In the genomic region with DNA sequence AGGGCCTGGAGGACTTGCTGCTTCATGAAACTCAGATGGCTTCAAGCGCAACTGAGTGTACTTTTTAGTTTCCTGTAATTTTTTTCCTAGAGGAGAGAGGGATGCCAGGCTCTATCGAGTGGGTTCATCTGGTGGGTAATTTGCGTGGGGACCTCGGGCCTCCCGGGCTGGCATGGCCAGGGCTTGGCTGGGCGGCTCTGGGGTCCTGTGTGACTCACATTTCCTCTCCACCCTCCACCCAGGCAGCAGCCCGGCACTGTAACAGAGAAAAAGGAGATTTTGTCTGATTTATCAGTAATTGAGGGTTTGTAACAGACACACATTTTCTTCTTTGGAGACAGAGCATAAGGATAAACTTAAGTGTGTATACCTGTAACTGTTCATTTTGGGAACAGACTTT, we compare ENCODE assay signal across 9 cellular contexts.
DNase-seq lines count a peak whose midpoint lies in the region; ATAC-seq, FAIRE-seq and TF ChIP-seq lines count a peak whose summit lies in the region.
"Had no signal": no experiment of that assay in that cellular context is flagged by ENCODE, and none has a peak within 500 bp of the region (broad histone marks: within the 10 kb centered on the region; RNA-seq: fewer than 3 reads in every experiment).

No MANE protein-coding gene starts in this region.

- H3K27ac ChIP-seq in GM23338 (ENCODE audit: low read depth) (0 out of 2 replicates have a peak overlapping the region, but pooled peaks have one; percentile 50), Peyer's patch (peak overlapping the region in 2 of 4 donors; percentile 63 to 87), GM23248 (no peak overlapping the region)
- H3K27ac ChIP-seq in naive thymus-derived CD4-positive, alpha-beta T cell (ENCODE audit: low read depth, low read length): peak overlapping the region; percentile 43

- DNase-seq in GM23338 (ENCODE audit: low spot score): no peak
- no peak for DNase-seq in T-cell
- no peak for DNase-seq in naive thymus-derived CD4-positive, alpha-beta T cell
- DNase-seq in Peyer's patch: no peak
- DNase-seq in GM23248: no peak
- DNase-seq in activated CD4-positive, CD25-positive, alpha-beta regulatory T cell (lab: John Stamatoyannopoulos, UW): no peak
- no peak for DNase-seq in H54 (ENCODE audit: insufficient read length, low spot score)
- DNase-seq: T1000 had no signal

- H3K4me1 ChIP-seq in GM23338 (ENCODE audit: insufficient read depth): peaks cover 7% of the 10 kb centered on the region
- no peaks in the 10 kb centered on the region for H3K4me1 ChIP-seq in naive thymus-derived CD4-positive, alpha-beta T cell (ENCODE audit: control insufficient read depth in 2 of 2, insufficient read depth in 2 of 2, low read length in 2 of 2)
- peaks cover 0 to 27% (median 17%) of the 10 kb centered on the region in 4 donors for H3K4me1 ChIP-seq in Peyer's patch
- H3K4me1 ChIP-seq in GM23248 (ENCODE audit: insufficient read depth): peaks cover 6% of the 10 kb centered on the region; the same call in 1 of the 2 replicates

- H3K9me2 ChIP-seq in GM23338 (ENCODE audit: insufficient read depth) (no peaks in the 10 kb centered on the region), GM23248 (ENCODE audit: insufficient read depth) (no peaks in the 10 kb centered on the region)

- no peak overlapping the region for H2AFZ ChIP-seq in GM23338
- no peak overlapping the region for H2AFZ ChIP-seq in GM23248

- H3K27me3 ChIP-seq in GM23338 (ENCODE audit: insufficient read depth): no peaks in the 10 kb centered on the region
- H3K27me3 ChIP-seq in naive thymus-derived CD4-positive, alpha-beta T cell (ENCODE audit: control insufficient read depth in 2 of 2, insufficient read depth in 2 of 2, low read length in 2 of 2): no peaks in the 10 kb centered on the region
- H3K27me3 ChIP-seq in Peyer's patch: no peaks in the 10 kb centered on the region
- H3K27me3 ChIP-seq in GM23248 (replicated peaks; ENCODE audit: insufficient read depth): no peaks in the 10 kb centered on the region

- CTCF ChIA-PET in T-cell (lab: Charles Lee): no interaction called here
- CTCF ChIA-PET in naive thymus-derived CD4-positive, alpha-beta T cell (lab: Charles Lee): interaction anchor here (0.6 kb wide), 1 partner anchor 47 kb away, joined by 3 read pairs; no protein-coding TSS in a partner anchor

- H3K9ac ChIP-seq in GM23248: no peak overlapping the region

- H3K4me3 Mint-ChIP-seq in GM23338 (no peak overlapping the region), T-cell (no peak overlapping the region)
- no peak overlapping the region for H3K4me3 Mint-ChIP-seq in naive thymus-derived CD4-positive, alpha-beta T cell

- POLR2A ChIA-PET in T-cell (lab: Charles Lee): no interaction called here
- POLR2A ChIA-PET in naive thymus-derived CD4-positive, alpha-beta T cell (lab: Charles Lee): no interaction called here

- no peaks in the 10 kb centered on the region for H3K9me3 ChIP-seq in naive thymus-derived CD4-positive, alpha-beta T cell (ENCODE audit: control insufficient read depth in 2 of 3, low read length in 3 of 3)
- H3K9me3 ChIP-seq in Peyer's patch: no peaks in the 10 kb centered on the region
- no peaks in the 10 kb centered on the region for H3K9me3 ChIP-seq in GM23248 (ENCODE audit: low read depth)

- in situ Hi-C loops in GM23248 (cut with MboI): no loop called here

- H3K4me1 Mint-ChIP-seq in GM23338: peaks cover 15% of the 10 kb centered on the region
- peaks cover 1 to 14% (median 7%) of the 10 kb centered on the region in 3 donors for H3K4me1 Mint-ChIP-seq in T-cell
- H3K4me1 Mint-ChIP-seq in naive thymus-derived CD4-positive, alpha-beta T cell: peaks cover 0 to 9% (median 5%) of the 10 kb centered on the region in 7 donors

- H3K27ac Mint-ChIP-seq in GM23338 (peak overlapping the region; percentile 24; the same call in 1 of the 2 replicates), T-cell (peak overlapping the region; percentile 56 to 74)
- peak overlapping the region in 8 of 9 donors; percentile 43 to 82 (median 69) for H3K27ac Mint-ChIP-seq in naive thymus-derived CD4-positive, alpha-beta T cell

- H3K36me3 ChIP-seq in GM23338 (ENCODE audit: insufficient read depth): no peaks in the 10 kb centered on the region; the same call in 1 of the 2 replicates
- H3K36me3 ChIP-seq in naive thymus-derived CD4-positive, alpha-beta T cell (ENCODE audit: control insufficient read depth in 2 of 3, insufficient read depth in 3 of 3, low read length in 3 of 3): peaks cover 0 to 93% (median 4%) of the 10 kb centered on the region in 3 experiments
- H3K36me3 ChIP-seq in Peyer's patch: peaks cover 0 to 4% (median 0%) of the 10 kb centered on the region in 3 donors
- no peaks in the 10 kb centered on the region for H3K36me3 ChIP-seq in GM23248 (ENCODE audit: low read depth)

- H4K20me1 ChIP-seq in GM23338 (replicated peaks; ENCODE audit: insufficient read depth): no peaks in the 10 kb centered on the region
- no peaks in the 10 kb centered on the region for H4K20me1 ChIP-seq in GM23248 (ENCODE audit: insufficient read depth)

- TF ChIP-seq CTCF in GM23338 (conservative IDR thresholded peaks at IDR 0.05; ENCODE audit: low read depth in 2 of 2) (no peak), Peyer's patch (IDR thresholded peaks at IDR 0.05) (no peak)

- intact Hi-C loops in naive thymus-derived CD4-positive, alpha-beta T cell (cut with micrococcal nuclease): no loop called here

- H3K4me2 ChIP-seq in GM23338 (0 out of 2 replicates have a peak overlapping the region, but pooled peaks have one; percentile 42), GM23248 (ENCODE audit: unreplicated experiment) (no peak overlapping the region)

- no peaks in the 10 kb centered on the region for H3F3A ChIP-seq in GM23338 (replicated peaks; ENCODE audit: low read depth)
- H3F3A ChIP-seq in GM23248 (ENCODE audit: insufficient read depth): no peaks in the 10 kb centered on the region

- TF ChIP-seq POLR2A in Peyer's patch (IDR thresholded peaks at IDR 0.05): no peak
- TF ChIP-seq POLR2A in H54 (IDR thresholded peaks at IDR 0.05; ENCODE audit: low read depth, low read length): no peak

- H3K9me3 Mint-ChIP-seq in GM23338 (no peaks in the 10 kb centered on the region), T-cell (no peaks in the 10 kb centered on the region)
- H3K9me3 Mint-ChIP-seq in naive thymus-derived CD4-positive, alpha-beta T cell: no peaks in the 10 kb centered on the region

- no peak overlapping the region for H3K4me3 ChIP-seq in GM23338
- no peak overlapping the region for H3K4me3 ChIP-seq in naive thymus-derived CD4-positive, alpha-beta T cell (ENCODE audit: low read length)
- peak overlapping the region in 1 of 4 donors; percentile 6 for H3K4me3 ChIP-seq in Peyer's patch
- H3K4me3 ChIP-seq in GM23248: no peak overlapping the region

- WGBS in GM23248 (ENCODE audit: low coverage in 1 of 2, low lambda C conversion rate in 2 of 2, missing lambda C conversion rate in 2 of 2), 2 experiments: 84% methylated on average over 7 of the region's 7 CpGs

- peaks cover 5% of the 10 kb centered on the region; the same call in 1 of the 3 replicates for H3K36me3 Mint-ChIP-seq in GM23338 (ENCODE audit: low read depth)
- H3K36me3 Mint-ChIP-seq in T-cell: peaks cover 24% of the 10 kb centered on the region
- H3K36me3 Mint-ChIP-seq in naive thymus-derived CD4-positive, alpha-beta T cell: peaks cover 0 to 18% (median 0%) of the 10 kb centered on the region in 5 donors

- H3K27me3 Mint-ChIP-seq in GM23338 (ENCODE audit: insufficient read depth, low read depth, poor library complexity) (peaks cover 9% of the 10 kb centered on the region), T-cell (no peaks in the 10 kb centered on the region)
- no peaks in the 10 kb centered on the region for H3K27me3 Mint-ChIP-seq in naive thymus-derived CD4-positive, alpha-beta T cell

- FAIRE-seq in H54 (lab: Jason Lieb, UNC): no peak

- H3K79me2 ChIP-seq in GM23338 (replicated peaks; ENCODE audit: insufficient read depth) (no peaks in the 10 kb centered on the region), GM23248 (ENCODE audit: insufficient read depth) (no peaks in the 10 kb centered on the region)

- ATAC-seq in GM18861 (IDR thresholded peaks at IDR 0.05; ENCODE audit: unreplicated experiment) (peak; percentile 17), GM23338 (no peak), T-cell (replicated peaks in 1 of 4) (no peak)
- ATAC-seq in naive thymus-derived CD4-positive, alpha-beta T cell: no peak

TF ChIP-seq in GM23338, 12 proteins besides CTCF, POLR2A, EP300 and RAD21 (continues in another document):
- TF ChIP-seq, protein P1, sequence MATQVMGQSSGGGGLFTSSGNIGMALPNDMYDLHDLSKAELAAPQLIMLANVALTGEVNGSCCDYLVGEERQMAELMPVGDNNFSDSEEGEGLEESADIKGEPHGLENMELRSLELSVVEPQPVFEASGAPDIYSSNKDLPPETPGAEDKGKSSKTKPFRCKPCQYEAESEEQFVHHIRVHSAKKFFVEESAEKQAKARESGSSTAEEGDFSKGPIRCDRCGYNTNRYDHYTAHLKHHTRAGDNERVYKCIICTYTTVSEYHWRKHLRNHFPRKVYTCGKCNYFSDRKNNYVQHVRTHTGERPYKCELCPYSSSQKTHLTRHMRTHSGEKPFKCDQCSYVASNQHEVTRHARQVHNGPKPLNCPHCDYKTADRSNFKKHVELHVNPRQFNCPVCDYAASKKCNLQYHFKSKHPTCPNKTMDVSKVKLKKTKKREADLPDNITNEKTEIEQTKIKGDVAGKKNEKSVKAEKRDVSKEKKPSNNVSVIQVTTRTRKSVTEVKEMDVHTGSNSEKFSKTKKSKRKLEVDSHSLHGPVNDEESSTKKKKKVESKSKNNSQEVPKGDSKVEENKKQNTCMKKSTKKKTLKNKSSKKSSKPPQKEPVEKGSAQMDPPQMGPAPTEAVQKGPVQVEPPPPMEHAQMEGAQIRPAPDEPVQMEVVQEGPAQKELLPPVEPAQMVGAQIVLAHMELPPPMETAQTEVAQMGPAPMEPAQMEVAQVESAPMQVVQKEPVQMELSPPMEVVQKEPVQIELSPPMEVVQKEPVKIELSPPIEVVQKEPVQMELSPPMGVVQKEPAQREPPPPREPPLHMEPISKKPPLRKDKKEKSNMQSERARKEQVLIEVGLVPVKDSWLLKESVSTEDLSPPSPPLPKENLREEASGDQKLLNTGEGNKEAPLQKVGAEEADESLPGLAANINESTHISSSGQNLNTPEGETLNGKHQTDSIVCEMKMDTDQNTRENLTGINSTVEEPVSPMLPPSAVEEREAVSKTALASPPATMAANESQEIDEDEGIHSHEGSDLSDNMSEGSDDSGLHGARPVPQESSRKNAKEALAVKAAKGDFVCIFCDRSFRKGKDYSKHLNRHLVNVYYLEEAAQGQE (IDR thresholded peaks at IDR 0.05; ENCODE audit: unreplicated experiment): no peak
- no peak for TF ChIP-seq EZH2phosphoT487 (IDR thresholded peaks at IDR 0.05; ENCODE audit: unreplicated experiment)
- TF ChIP-seq ZNF114 (CRISPR knock-in tag; IDR thresholded peaks at IDR 0.05): no peak
